In the genomic region with DNA sequence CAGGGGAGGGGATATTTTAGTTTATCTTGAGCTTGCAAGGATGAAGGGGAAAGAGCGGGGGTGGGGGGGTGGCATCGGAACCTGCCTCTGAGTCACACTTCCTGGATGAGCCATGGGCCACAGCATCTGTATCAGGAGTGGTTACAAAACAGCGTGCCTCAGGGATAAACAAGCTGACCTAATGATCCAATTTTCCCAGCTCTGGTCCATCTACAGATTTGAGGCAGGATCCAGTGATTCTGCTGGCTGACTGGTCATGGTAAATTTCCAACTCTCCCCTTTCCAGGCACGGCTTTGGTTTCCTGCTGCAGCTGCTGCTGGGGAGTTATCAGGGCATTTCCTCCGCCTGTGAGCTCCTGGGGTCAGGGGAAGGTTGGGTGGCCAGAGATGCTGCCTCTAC, we compare ENCODE assay signal across 9 cellular contexts. TPM values are rescaled to one million over a fixed set of nuclear protein-coding genes. Genes with fewer than 3 reads are reported as not detected.
A peak's percentile ranks its signal among the peaks of the same experiment; 100 is the strongest.
DNase-seq lines count a peak whose midpoint lies in the region; ATAC-seq and TF ChIP-seq lines count a peak whose summit lies in the region.
"Had no signal": no experiment of that assay in that cellular context is flagged by ENCODE, and none has a peak within 500 bp of the region (broad histone marks: within the 10 kb centered on the region; RNA-seq: fewer than 3 reads in every experiment).

No MANE protein-coding gene starts in this region.

- no peak for TF ChIP-seq CTCF in foreskin fibroblast (IDR thresholded peaks at IDR 0.05; ENCODE audit: low read depth, low read length)

- ATAC-seq in HG03135 (IDR thresholded peaks at IDR 0.05; ENCODE audit: unreplicated experiment) (no peak), HG03159 (IDR thresholded peaks at IDR 0.05; ENCODE audit: unreplicated experiment) (no peak)

- DNase-seq in 8988T (peak; percentile 75), LHCN-M2 (ENCODE audit: low read depth) (peak; percentile 98), foreskin fibroblast (peak; percentile 96), NCI-H2227 (lab: John Stamatoyannopoulos, UW; ENCODE audit: unreplicated experiment) (no peak)
- peak; percentile 44 to 54 for DNase-seq in activated CD8-positive, alpha-beta memory T cell treated with anti-CD3 and anti-CD28 coated beads for 4 hours (ENCODE audit: low read depth in 2 of 2)
- DNase-seq in stimulated activated CD4-positive, alpha-beta T cell treated with anti-CD3 and anti-CD28 coated beads, Interleukin-4, amount 100 ng/mL, for 4 hours, result peak; percentile 45 to 70

- no peak overlapping the region for H3K4me3 ChIP-seq in foreskin fibroblast (ENCODE audit: low read depth in 1 of 2, low read length in 2 of 2)
- H3K4me3 ChIP-seq: cardiac muscle cell had no signal

RNA-seq across cellular contexts. Expression of a gene that starts 4.8 kb away (rescaled TPM):
- total RNA-seq in LHCN-M2 (2014; rRNA removed), result 241 and 280 TPM in 2 replicates
- 101 TPM for polyA plus RNA-seq in LHCN-M2 (2012)
